ENCODE assay signal across 17 cellular contexts in genomic region chr17:1312261-1312870, GRCh38. TPM values are rescaled to one million over a fixed set of nuclear protein-coding genes. Genes with fewer than 3 reads are reported as not detected.
DNase-seq lines count a peak whose midpoint lies in the region; ATAC-seq and TF ChIP-seq lines count a peak whose summit lies in the region.
"Had no signal": no experiment of that assay in that cellular context is flagged by ENCODE, and none has a peak within 500 bp of the region (broad histone marks: within the 10 kb centered on the region; RNA-seq: fewer than 3 reads in every experiment).

No MANE protein-coding gene starts in this region.

- no peaks in the 10 kb centered on the region for H3K4me1 Mint-ChIP-seq in GM23338
- peaks cover 0 to 4% (median 0%) of the 10 kb centered on the region in 4 donors for H3K4me1 Mint-ChIP-seq in CD4-positive, alpha-beta memory T cell

- no peak overlapping the region for H3K4me3 Mint-ChIP-seq in GM23338
- H3K4me3 Mint-ChIP-seq in CD4-positive, alpha-beta memory T cell = no peak overlapping the region

- H3K9me2 ChIP-seq in GM23338 (ENCODE audit: insufficient read depth) = no peaks in the 10 kb centered on the region

- no peaks in the 10 kb centered on the region for H3K79me2 ChIP-seq in GM23338 (replicated peaks; ENCODE audit: insufficient read depth)

- H4K20me1 ChIP-seq in GM23338 (replicated peaks; ENCODE audit: insufficient read depth) = no peaks in the 10 kb centered on the region; the same call in 1 of the 2 replicates

- H3K4me3 ChIP-seq in GM23338 = no peak overlapping the region
- H3K4me3 ChIP-seq in CD4-positive, alpha-beta memory T cell (ENCODE audit: low read length in 2 of 2) = no peak overlapping the region
- H3K4me3 ChIP-seq in ascending aorta = no peak overlapping the region
- H3K4me3 ChIP-seq: breast epithelium had no signal

- ATAC-seq in GM23338 = peak; percentile 94

- H3K4me1 ChIP-seq in GM23338 (ENCODE audit: insufficient read depth) (no peaks in the 10 kb centered on the region), ascending aorta (peaks cover 0 to 17% of the 10 kb centered on the region in 2 donors)
- no peaks in the 10 kb centered on the region for H3K4me1 ChIP-seq in CD4-positive, alpha-beta memory T cell (ENCODE audit: insufficient read depth, low read length)
- H3K4me1 ChIP-seq: breast epithelium had no signal

- POLR2A ChIA-PET in CD4-positive, alpha-beta memory T cell (lab: Charles Lee; ENCODE audit: partially characterized antibody) = no interaction called here

- no peak overlapping the region for H3K4me2 ChIP-seq in GM23338

- CTCF ChIA-PET in CD4-positive, alpha-beta memory T cell (lab: Charles Lee; ENCODE audit: partially characterized antibody) = no interaction called here

- H3K27me3 ChIP-seq in GM23338 (ENCODE audit: insufficient read depth) (no peaks in the 10 kb centered on the region), ascending aorta (no peaks in the 10 kb centered on the region)
- no peaks in the 10 kb centered on the region for H3K27me3 ChIP-seq in CD4-positive, alpha-beta memory T cell (ENCODE audit: insufficient read depth, low read length)

- H3K36me3 ChIP-seq in GM23338 (ENCODE audit: insufficient read depth) (no peaks in the 10 kb centered on the region), ascending aorta (no peaks in the 10 kb centered on the region)
- no peaks in the 10 kb centered on the region for H3K36me3 ChIP-seq in CD4-positive, alpha-beta memory T cell (ENCODE audit: insufficient read depth, low read length)
- H3K36me3 ChIP-seq: breast epithelium had no signal

- H3K27me3 Mint-ChIP-seq in GM23338 (ENCODE audit: insufficient read depth, low read depth, poor library complexity) = peaks cover 10% of the 10 kb centered on the region
- peaks cover 0 to 8% of the 10 kb centered on the region in 2 donors for H3K27me3 Mint-ChIP-seq in CD4-positive, alpha-beta memory T cell

- TF ChIP-seq CTCF in GM23338 (conservative IDR thresholded peaks at IDR 0.05; ENCODE audit: low read depth in 2 of 2) (no peak), ascending aorta (IDR thresholded peaks at IDR 0.05) (no peak)

- no peaks in the 10 kb centered on the region for H3K36me3 Mint-ChIP-seq in GM23338 (ENCODE audit: low read depth)
- H3K36me3 Mint-ChIP-seq in CD4-positive, alpha-beta memory T cell = no peaks in the 10 kb centered on the region

- H3K9me3 ChIP-seq in CD4-positive, alpha-beta memory T cell (ENCODE audit: control insufficient read depth in 1 of 2, low read length in 2 of 2) = no peaks in the 10 kb centered on the region
- no peaks in the 10 kb centered on the region for H3K9me3 ChIP-seq in ascending aorta
- H3K9me3 ChIP-seq: breast epithelium had no signal

- H3K9me3 Mint-ChIP-seq in GM23338 = no peaks in the 10 kb centered on the region
- H3K9me3 Mint-ChIP-seq in CD4-positive, alpha-beta memory T cell = no peaks in the 10 kb centered on the region

- intact Hi-C loops in CD4-positive, alpha-beta memory T cell (cut with micrococcal nuclease) = no loop called here
- intact Hi-C loops in ascending aorta (cut with DNase I) = no loop called here

- H2AFZ ChIP-seq in GM23338 = no peak overlapping the region

- no peaks in the 10 kb centered on the region for H3F3A ChIP-seq in GM23338 (replicated peaks; ENCODE audit: low read depth)

- DNase-seq in DMS 273 (lab: John Stamatoyannopoulos, UW; ENCODE audit: unreplicated experiment) (peak; percentile 82), DMS 273 treated with DMSO at 0.1 percent for 48 hours (lab: John Stamatoyannopoulos, UW) (no peak), GM23338 (ENCODE audit: low spot score) (peak; percentile 71), OCI-M1 (lab: John Stamatoyannopoulos, UW) (peak; percentile 4), iPS-NIHi7 (ENCODE audit: extremely low spot score) (peak; percentile 74), NOMO-1 treated with DMSO at 0.1 percent for 48 hours (lab: John Stamatoyannopoulos, UW; ENCODE audit: unreplicated experiment) (no peak), ascending aorta (ENCODE audit: low spot score in 2 of 2) (no peak)
- DNase-seq in CD4-positive, alpha-beta memory T cell = no peak
- DNase-seq: activated T-cell treated with anti-CD3 and anti-CD28 coated beads, Interleukin-2, amount 50 U/mL, for 48 hours; DMS53; hippocampal formation; NCI-H1048; stimulated activated CD4-positive, alpha-beta T cell treated with anti-CD3 and anti-CD28 coated beads, Interleukin-4, amount 100 ng/mL, for 24 hours had no signal

- H3K27ac ChIP-seq in GM23338 (ENCODE audit: low read depth) = no peak overlapping the region
- H3K27ac ChIP-seq in CD4-positive, alpha-beta memory T cell (ENCODE audit: low read depth, low read length) = no peak overlapping the region
- H3K27ac ChIP-seq in ascending aorta = no peak overlapping the region
- H3K27ac ChIP-seq: 22Rv1, breast epithelium had no signal

- no peak overlapping the region for H3K27ac Mint-ChIP-seq in GM23338
- H3K27ac Mint-ChIP-seq in CD4-positive, alpha-beta memory T cell = no peak overlapping the region

TF ChIP-seq in GM23338, 12 proteins besides CTCF, POLR2A, EP300 and RAD21 (continues in another document):
- TF ChIP-seq JUNB (IDR thresholded peaks at IDR 0.05; ENCODE audit: unreplicated experiment) (no peak), NANOG (IDR thresholded peaks at IDR 0.05; ENCODE audit: borderline replicate concordance) (no peak), STAT1 (IDR thresholded peaks at IDR 0.05; ENCODE audit: unreplicated experiment) (no peak), EZH2 (IDR thresholded peaks at IDR 0.05; ENCODE audit: low read depth, unreplicated experiment) (no peak), ZNF462 (CRISPR knock-in tag; IDR thresholded peaks at IDR 0.05) (no peak), CREB1 (CRISPR knock-in tag; IDR thresholded peaks at IDR 0.05; ENCODE audit: low read depth) (no peak), ZNF114 (CRISPR knock-in tag; IDR thresholded peaks at IDR 0.05) (no peak), EZH2phosphoT487 (IDR thresholded peaks at IDR 0.05; ENCODE audit: unreplicated experiment) (no peak)

RNA-seq across cellular contexts. Expression of gene TRARG1, which starts 32.9 kb away (rescaled TPM):
- total RNA-seq in GM23338 (2014; rRNA removed; shearing (Covaris generic)) = 0.12 TPM in 1 of 2 replicates, not detected in the other
- not detected in 2 replicates for polyA plus RNA-seq in GM23338 (2016; fragmentation: Nextera tagmentation; extraction: Ambion mirVana)
- total RNA-seq in CD4-positive, alpha-beta memory T cell = not detected
- polyA plus RNA-seq in CD4-positive, alpha-beta memory T cell = not detected
- 12.3 TPM for total RNA-seq in ascending aorta
- total RNA-seq: endothelial cell of umbilical vein had no signal
- polyA plus RNA-seq: endothelial cell of umbilical vein had no signal

RNA-seq across cellular contexts. Expression of gene BHLHA9, which starts 42.1 kb away (rescaled TPM):
- total RNA-seq in GM23338 (2014; rRNA removed; shearing (Covaris generic)) = 2.3 TPM in 1 of 2 replicates, not detected in the other
- 0.39 and 1.1 TPM in 2 replicates for polyA plus RNA-seq in GM23338 (2016; fragmentation: Nextera tagmentation; extraction: Ambion mirVana)
- not detected for total RNA-seq in CD4-positive, alpha-beta memory T cell
- not detected for polyA plus RNA-seq in CD4-positive, alpha-beta memory T cell
- total RNA-seq in ascending aorta = not detected
- total RNA-seq: breast epithelium, endothelial cell of umbilical vein, mesenteric fat pad had no signal
- polyA plus RNA-seq: endothelial cell of umbilical vein had no signal

Comparison
In these comparisons a context has a peak if more than half of its experiments do, and no peak if none do; other contexts are left out.
1. DNase-seq: peak in DMS 273 (single experiment), GM23338 (single experiment), OCI-M1 (single experiment) and iPS-NIHi7 (single experiment); none in DMS 273 treated with DMSO at 0.1 percent for 48 hours (single experiment), CD4-positive, alpha-beta memory T cell (0 of 5), NOMO-1 treated with DMSO at 0.1 percent for 48 hours (single experiment) and ascending aorta (0 of 2).
2. RNA of gene TRARG1, which starts 32.9 kb away (total RNA-seq): 12.3 TPM in ascending aorta (single experiment); 0.12 TPM in GM23338 and not detected in CD4-positive, alpha-beta memory T cell; every median in the first group is over 10 times any median in the second.